In the genomic region with DNA sequence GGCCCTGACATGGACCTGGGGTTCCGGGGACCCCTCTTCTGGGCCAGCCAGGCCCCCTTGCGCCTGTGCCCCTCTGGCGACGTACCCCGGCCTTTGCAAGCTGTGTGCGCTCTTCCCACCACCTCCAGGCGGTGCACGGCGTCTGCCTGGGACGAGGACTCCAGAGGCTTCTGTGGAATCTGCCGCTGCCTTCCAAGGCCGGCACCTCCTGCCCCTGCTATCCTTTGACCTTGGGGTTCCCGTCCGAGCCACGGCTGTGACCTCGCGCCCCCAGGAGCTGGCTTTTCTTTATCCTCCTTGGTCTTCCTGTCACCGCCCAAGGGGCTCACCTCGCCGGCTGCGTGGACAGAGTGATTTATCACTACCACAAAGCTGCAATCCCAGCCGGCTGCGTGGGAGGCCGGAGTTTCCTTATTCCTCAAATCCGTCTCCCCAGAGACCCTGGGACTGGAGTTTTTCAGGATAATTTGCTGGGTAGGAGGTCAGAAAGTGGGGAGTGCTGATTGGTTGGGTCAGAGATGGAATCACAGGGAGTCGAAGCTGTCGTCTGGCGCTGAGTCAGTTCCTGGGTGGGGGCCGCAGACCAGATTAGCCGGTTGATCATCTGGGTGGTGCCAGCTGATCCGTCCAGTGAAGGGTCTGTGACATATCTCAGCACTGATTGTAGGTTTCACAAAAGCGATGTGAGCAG, we compare ENCODE assay signal across 11 cellular contexts. TPM values are rescaled to one million over a fixed set of nuclear protein-coding genes. Genes with fewer than 3 reads are reported as not detected.
DNase-seq lines count a peak whose midpoint lies in the region; ATAC-seq and TF ChIP-seq lines count a peak whose summit lies in the region.
"Had no signal": no experiment of that assay in that cellular context is flagged by ENCODE, and none has a peak within 500 bp of the region (broad histone marks: within the 10 kb centered on the region; RNA-seq: fewer than 3 reads in every experiment).

No MANE protein-coding gene starts in this region.

- no peaks in the 10 kb centered on the region for H3K9me2 ChIP-seq in SK-N-SH

- H3K27me3 ChIP-seq in SK-N-SH (ENCODE audit: insufficient read depth) (no peaks in the 10 kb centered on the region; the same call in 1 of the 2 replicates), liver (ENCODE audit: control insufficient read depth in 4 of 4, insufficient read depth in 4 of 4, low read length in 3 of 4) (no peaks in the 10 kb centered on the region), suprapubic skin (peaks cover 8% of the 10 kb centered on the region)

- CTCF ChIA-PET in SK-N-SH (lab: Yijun Ruan, JAX): no interaction called here

- no peaks in the 10 kb centered on the region for H3F3A ChIP-seq in SK-N-SH (replicated peaks; ENCODE audit: insufficient read depth)

- TF ChIP-seq POLR2A in suprapubic skin (IDR thresholded peaks at IDR 0.05): no peak

- H3K4me3 ChIP-seq in SK-N-SH (ENCODE audit: low read depth in 2 of 2, low read length in 1 of 2) (no peak overlapping the region), coronary artery (no peak overlapping the region), liver (ENCODE audit: low read depth in 1 of 3, low read length in 3 of 3) (no peak overlapping the region), suprapubic skin (peak overlapping the region; percentile 2)

- TF ChIP-seq EP300 in SK-N-SH (IDR thresholded peaks at IDR 0.05; ENCODE audit: borderline replicate concordance in 1 of 2, low read depth in 1 of 2, low read length in 1 of 2): no peak
- no peak for TF ChIP-seq EP300 in suprapubic skin (IDR thresholded peaks at IDR 0.05)

- H3K4me1 ChIP-seq in SK-N-SH (ENCODE audit: control insufficient read depth in 1 of 2, insufficient read depth in 2 of 2, low read depth in 1 of 2, low read length in 1 of 2) (no peaks in the 10 kb centered on the region), liver (ENCODE audit: control insufficient read depth in 4 of 4, insufficient read depth in 4 of 4, low read length in 3 of 4) (peaks cover 6 to 24% (median 20%) of the 10 kb centered on the region in 4 donors), suprapubic skin (peaks cover 10% of the 10 kb centered on the region)

- H2AFZ ChIP-seq in SK-N-SH (ENCODE audit: low read depth): 0 out of 2 replicates have a peak overlapping the region, but pooled peaks have one; percentile 41

- TF ChIP-seq RAD21 in SK-N-SH (IDR thresholded peaks at IDR 0.05; ENCODE audit: low read length) (no peak), liver (IDR thresholded peaks at IDR 0.05) (no peak)

- no peak for TF ChIP-seq CTCF in SK-N-SH (IDR thresholded peaks at IDR 0.05)
- no peak for TF ChIP-seq CTCF in coronary artery (IDR thresholded peaks at IDR 0.05)
- TF ChIP-seq CTCF in liver (IDR thresholded peaks at IDR 0.05; ENCODE audit: low read depth, low read length, missing input control): no peak
- TF ChIP-seq CTCF in suprapubic skin (IDR thresholded peaks at IDR 0.05): no peak

- H3K9ac ChIP-seq in SK-N-SH (no peak overlapping the region), liver (ENCODE audit: low read depth in 1 of 2, low read length in 2 of 2) (no peak overlapping the region)

- ATAC-seq in SK-N-SH treated with all-trans-retinoic acid at 6 μM for 48 hours (no peak), HG03442 (IDR thresholded peaks at IDR 0.05; ENCODE audit: unreplicated experiment) (no peak)

- no peaks in the 10 kb centered on the region for H3K79me2 ChIP-seq in SK-N-SH (ENCODE audit: insufficient read depth)

- no peak overlapping the region for H3K4me2 ChIP-seq in SK-N-SH

- H4K20me1 ChIP-seq in SK-N-SH (ENCODE audit: insufficient read depth): no peaks in the 10 kb centered on the region

- no peaks in the 10 kb centered on the region for H3K36me3 ChIP-seq in SK-N-SH (replicated peaks in 1 of 2; ENCODE audit: control insufficient read depth in 1 of 2, insufficient read depth in 2 of 2, low read length in 1 of 2)
- no peaks in the 10 kb centered on the region for H3K36me3 ChIP-seq in liver (ENCODE audit: control insufficient read depth in 4 of 4, insufficient read depth in 3 of 4, low read depth in 1 of 4, low read length in 3 of 4)
- H3K36me3 ChIP-seq in suprapubic skin: no peaks in the 10 kb centered on the region

- H3K27ac ChIP-seq in SK-N-SH (ENCODE audit: low read depth in 2 of 2, low read length in 1 of 2) (no peak overlapping the region), coronary artery (no peak overlapping the region), liver (ENCODE audit: low read depth in 1 of 2, low read length in 2 of 2) (peak overlapping the region in 1 of 2 donors; percentile 68), suprapubic skin (no peak overlapping the region)

- 61% methylated on average over 20 of the region's 32 CpGs for WGBS in SK-N-SH (ENCODE audit: low lambda C conversion rate)
- 74% methylated on average over 32 of the region's 32 CpGs for WGBS in liver
- 31% methylated on average over 20 of the region's 32 CpGs for WGBS in suprapubic skin

- no peaks in the 10 kb centered on the region for H3K9me3 ChIP-seq in SK-N-SH
- no peaks in the 10 kb centered on the region for H3K9me3 ChIP-seq in liver (ENCODE audit: control insufficient read depth in 4 of 4, low read length in 3 of 4)
- no peaks in the 10 kb centered on the region for H3K9me3 ChIP-seq in suprapubic skin

- POLR2A ChIA-PET in SK-N-SH (lab: Yijun Ruan, JAX): no interaction called here

- DNase-seq in SK-N-SH (no peak), coronary artery (ENCODE audit: low spot score) (peak; percentile 55), suprapubic skin (ENCODE audit: low spot score in 2 of 2) (peak in 1 of 2 donors; percentile 78), NCI-H128 (lab: John Stamatoyannopoulos, UW; ENCODE audit: unreplicated experiment) (no peak)
- DNase-seq in stimulated activated naive CD4-positive, alpha-beta T cell treated with Interleukin-2 at 50 U/mL for 16 hours (lab: John Stamatoyannopoulos, UW): no peak
- DNase-seq: cerebellar nuclear complex, NCI-H446, occipital lobe had no signal

TF ChIP-seq in SK-N-SH, 30 proteins besides CTCF, POLR2A, EP300 and RAD21 (continues in another document):
- TF ChIP-seq RCOR1 (IDR thresholded peaks at IDR 0.05; ENCODE audit: low read length) (no peak), FOXM1 (IDR thresholded peaks at IDR 0.05; ENCODE audit: low read depth) (no peak), EZH2phosphoT487 (IDR thresholded peaks at IDR 0.05; ENCODE audit: borderline replicate concordance, low read depth) (no peak), FOXJ3 (CRISPR knock-in tag; IDR thresholded peaks at IDR 0.05) (no peak), GABPA (IDR thresholded peaks at IDR 0.05; ENCODE audit: low read depth) (no peak), ELF1 (IDR thresholded peaks at IDR 0.05) (no peak)
- TF ChIP-seq, protein P1, sequence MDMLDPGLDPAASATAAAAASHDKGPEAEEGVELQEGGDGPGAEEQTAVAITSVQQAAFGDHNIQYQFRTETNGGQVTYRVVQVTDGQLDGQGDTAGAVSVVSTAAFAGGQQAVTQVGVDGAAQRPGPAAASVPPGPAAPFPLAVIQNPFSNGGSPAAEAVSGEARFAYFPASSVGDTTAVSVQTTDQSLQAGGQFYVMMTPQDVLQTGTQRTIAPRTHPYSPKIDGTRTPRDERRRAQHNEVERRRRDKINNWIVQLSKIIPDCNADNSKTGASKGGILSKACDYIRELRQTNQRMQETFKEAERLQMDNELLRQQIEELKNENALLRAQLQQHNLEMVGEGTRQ (IDR thresholded peaks at IDR 0.05; ENCODE audit: borderline replicate concordance, low read depth, low read length): no peak

TF ChIP-seq in SK-N-SH treated with all-trans-retinoic acid at 6 μM for 48 hours, 23 proteins besides CTCF, POLR2A, EP300 and RAD21 (continues in another document):
- no peak for TF ChIP-seq GLIS3 (CRISPR knock-in tag; IDR thresholded peaks at IDR 0.05)
- TF ChIP-seq, protein P2, sequence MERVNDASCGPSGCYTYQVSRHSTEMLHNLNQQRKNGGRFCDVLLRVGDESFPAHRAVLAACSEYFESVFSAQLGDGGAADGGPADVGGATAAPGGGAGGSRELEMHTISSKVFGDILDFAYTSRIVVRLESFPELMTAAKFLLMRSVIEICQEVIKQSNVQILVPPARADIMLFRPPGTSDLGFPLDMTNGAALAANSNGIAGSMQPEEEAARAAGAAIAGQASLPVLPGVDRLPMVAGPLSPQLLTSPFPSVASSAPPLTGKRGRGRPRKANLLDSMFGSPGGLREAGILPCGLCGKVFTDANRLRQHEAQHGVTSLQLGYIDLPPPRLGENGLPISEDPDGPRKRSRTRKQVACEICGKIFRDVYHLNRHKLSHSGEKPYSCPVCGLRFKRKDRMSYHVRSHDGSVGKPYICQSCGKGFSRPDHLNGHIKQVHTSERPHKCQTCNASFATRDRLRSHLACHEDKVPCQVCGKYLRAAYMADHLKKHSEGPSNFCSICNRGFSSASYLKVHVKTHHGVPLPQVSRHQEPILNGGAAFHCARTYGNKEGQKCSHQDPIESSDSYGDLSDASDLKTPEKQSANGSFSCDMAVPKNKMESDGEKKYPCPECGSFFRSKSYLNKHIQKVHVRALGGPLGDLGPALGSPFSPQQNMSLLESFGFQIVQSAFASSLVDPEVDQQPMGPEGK (CRISPR knock-in tag; IDR thresholded peaks at IDR 0.05; ENCODE audit: borderline replicate concordance): no peak

TF ChIP-seq in liver, 16 proteins besides CTCF, POLR2A, EP300 and RAD21:
- TF ChIP-seq RXRA (IDR thresholded peaks at IDR 0.05) (no peak), HNF4G (IDR thresholded peaks at IDR 0.05) (no peak), NR2F2 (IDR thresholded peaks at IDR 0.05) (peak; percentile 81), GABPA (IDR thresholded peaks at IDR 0.05 in 1 of 2, conservative IDR thresholded peaks at IDR 0.05 in 1 of 2) (no peak), YY1 (IDR thresholded peaks at IDR 0.05) (no peak), EGR1 (IDR thresholded peaks at IDR 0.05; ENCODE audit: low read depth in 2 of 2) (no peak)
- TF ChIP-seq, protein P3, sequence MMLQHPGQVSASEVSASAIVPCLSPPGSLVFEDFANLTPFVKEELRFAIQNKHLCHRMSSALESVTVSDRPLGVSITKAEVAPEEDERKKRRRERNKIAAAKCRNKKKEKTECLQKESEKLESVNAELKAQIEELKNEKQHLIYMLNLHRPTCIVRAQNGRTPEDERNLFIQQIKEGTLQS (IDR thresholded peaks at IDR 0.05): no peak
- TF ChIP-seq, protein P4, sequence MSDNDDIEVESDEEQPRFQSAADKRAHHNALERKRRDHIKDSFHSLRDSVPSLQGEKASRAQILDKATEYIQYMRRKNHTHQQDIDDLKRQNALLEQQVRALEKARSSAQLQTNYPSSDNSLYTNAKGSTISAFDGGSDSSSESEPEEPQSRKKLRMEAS (IDR thresholded peaks at IDR 0.05): no peak

RNA-seq across cellular contexts. Expression of a gene that starts 19.9 kb away (rescaled TPM):
- 14.8 and 15.1 TPM in 2 replicates for polyA plus RNA-seq in SK-N-SH (2012; rRNA removed)
- 5.5 and 10.5 TPM in 2 replicates for polyA plus RNA-seq in SK-N-SH (2012; cell fraction: cytosol; rRNA removed)
- polyA plus RNA-seq in SK-N-SH (2012; cell fraction: nucleus; rRNA removed): 56.7 and 65.6 TPM in 2 replicates
- 10 to 100 TPM; 19.7 to 25.7 TPM for total RNA-seq in liver
- 1 to 10 TPM; 2.6 to 5.9 TPM for polyA plus RNA-seq in liver
- total RNA-seq in suprapubic skin: 10 to 100 TPM; 22.4 to 78.3 (median 54.2) TPM

RNA-seq across cellular contexts. Expression of a gene that starts 57.3 kb away (rescaled TPM):
- polyA plus RNA-seq in SK-N-SH (2012; rRNA removed) (39.8 and 47.3 TPM in 2 replicates), liver (10 to 100 TPM; 11.3 to 29.2 TPM)
- 19.6 and 31.2 TPM in 2 replicates for polyA plus RNA-seq in SK-N-SH (2012; cell fraction: cytosol; rRNA removed)
- 39.2 and 49.4 TPM in 2 replicates for polyA plus RNA-seq in SK-N-SH (2012; cell fraction: nucleus; rRNA removed)
- total RNA-seq in liver (10 to 100 TPM; 15.4 to 17.9 TPM), suprapubic skin (10 to 100 TPM; 29.7 to 36.4 (median 34.3) TPM)
